In the genomic region with DNA sequence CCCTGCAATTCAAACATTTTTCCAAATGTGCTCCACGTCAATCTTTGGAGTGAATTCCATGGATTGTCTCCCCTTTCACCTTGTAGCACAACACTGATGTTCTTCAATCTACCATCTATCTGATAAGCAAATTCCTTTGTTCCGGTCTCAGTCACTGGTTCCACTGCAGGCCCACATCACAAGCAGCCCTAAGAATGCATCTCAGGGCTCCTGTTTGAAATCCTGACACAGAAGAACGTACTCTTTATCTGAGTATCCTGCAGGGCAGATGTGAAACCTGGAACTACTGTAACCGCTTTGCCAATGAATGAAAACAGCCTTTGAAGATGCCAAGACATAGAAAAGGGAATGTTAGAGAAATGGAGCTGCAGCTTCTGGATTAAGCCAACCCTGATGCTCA, we compare ENCODE assay signal across 25 cellular contexts.
DNase-seq lines count a peak whose midpoint lies in the region; ATAC-seq, FAIRE-seq and TF ChIP-seq lines count a peak whose summit lies in the region.
"Had no signal": no experiment of that assay in that cellular context is flagged by ENCODE, and none has a peak within 500 bp of the region (broad histone marks: within the 10 kb centered on the region; RNA-seq: fewer than 3 reads in every experiment).

No MANE protein-coding gene starts in this region.

- peak overlapping the region; percentile 77 for H3K27ac Mint-ChIP-seq in T-helper 2 cell treated with Interferon-gamma antibody and Interleukin-4, amounts not matched to agents 5 μg/mL and 100 μg/mL, for 36 hours
- peak overlapping the region; percentile 48 for H3K27ac Mint-ChIP-seq in stimulated activated effector memory CD8-positive, alpha-beta T cell treated with anti-CD3 and anti-CD28 coated beads, Interleukin-12 subunit alpha, Interleukin-12 subunit beta, amount 100 ng/mL, for 72 hours
- H3K27ac Mint-ChIP-seq: CD14-positive monocyte had no signal

- peaks cover 15 to 39% of the 10 kb centered on the region in 2 experiments for H3K36me3 ChIP-seq in HepG2 (replicated peaks in 1 of 2; ENCODE audit: control insufficient read depth in 1 of 2, insufficient read depth in 2 of 2, low read length in 2 of 2)
- H3K36me3 ChIP-seq in right lobe of liver = no peaks in the 10 kb centered on the region
- H3K36me3 ChIP-seq in hepatocyte (replicated peaks; ENCODE audit: insufficient read depth, low read depth) = no peaks in the 10 kb centered on the region

- H3K4me2 ChIP-seq in HepG2 (ENCODE audit: low read depth, low read length) (no peak overlapping the region), hepatocyte (peak overlapping the region; percentile 23)

- POLR2A ChIA-PET in HepG2 (lab: Yijun Ruan, JAX) = no interaction called here

- peaks cover 59% of the 10 kb centered on the region for H3K4me1 Mint-ChIP-seq in T-helper 2 cell treated with Interferon-gamma antibody and Interleukin-4, amounts not matched to agents 5 μg/mL and 100 μg/mL, for 36 hours (ENCODE audit: low read depth)
- peaks cover 54% of the 10 kb centered on the region for H3K4me1 Mint-ChIP-seq in stimulated activated effector memory CD8-positive, alpha-beta T cell treated with anti-CD3 and anti-CD28 coated beads, Interleukin-12 subunit alpha, Interleukin-12 subunit beta, amount 100 ng/mL, for 72 hours
- H3K4me1 Mint-ChIP-seq: CD14-positive monocyte had no signal

- no TSS peak for BruUV-seq in HepG2 (replicated peaks; lab: Mats Ljungman, UMichigan)

- H3K9me3 Mint-ChIP-seq in T-helper 2 cell treated with Interferon-gamma antibody and Interleukin-4, amounts not matched to agents 5 μg/mL and 100 μg/mL, for 36 hours = no peaks in the 10 kb centered on the region
- peaks cover 3% of the 10 kb centered on the region for H3K9me3 Mint-ChIP-seq in stimulated activated effector memory CD8-positive, alpha-beta T cell treated with anti-CD3 and anti-CD28 coated beads, Interleukin-12 subunit alpha, Interleukin-12 subunit beta, amount 100 ng/mL, for 72 hours
- H3K9me3 Mint-ChIP-seq: CD14-positive monocyte had no signal

- H3K27me3 ChIP-seq in HepG2 (ENCODE audit: control insufficient read depth in 1 of 2, insufficient read depth in 2 of 2, low read length in 2 of 2) (no peaks in the 10 kb centered on the region), right lobe of liver (no peaks in the 10 kb centered on the region), hepatocyte (no peaks in the 10 kb centered on the region)

- no peak for TF ChIP-seq RAD21 in HepG2 (CRISPR knock-in tag; IDR thresholded peaks at IDR 0.05)

- H2AFZ ChIP-seq in HepG2 (ENCODE audit: low read length) (no peak overlapping the region), hepatocyte (no peak overlapping the region)

- ATAC-seq in HepG2 (no peak), right lobe of liver (no peak)
- ATAC-seq in stimulated activated effector memory CD8-positive, alpha-beta T cell treated with anti-CD3 and anti-CD28 coated beads, Interleukin-12 subunit alpha, Interleukin-12 subunit beta, amount 100 ng/mL, for 72 hours = no peak
- ATAC-seq: sciatic nerve had no signal

- no peaks in the 10 kb centered on the region; the same call in 1 of the 2 replicates for H4K20me1 ChIP-seq in HepG2 (ENCODE audit: insufficient read depth, low read length)
- no peaks in the 10 kb centered on the region for H4K20me1 ChIP-seq in hepatocyte (ENCODE audit: insufficient read depth, poor library complexity, severe bottlenecking)

- CTCF ChIA-PET in HepG2 (lab: Yijun Ruan, JAX; ENCODE audit: low intra/inter-chr PET ratio, low total read pairs) = no interaction called here

- intact Hi-C loops in HepG2 (cut with micrococcal nuclease; ENCODE audit: unreplicated experiment) = no loop called here
- intact Hi-C loops in right lobe of liver (cut with DNase I) = no loop called here

- H3K9me3 ChIP-seq in HepG2 (ENCODE audit: low read length) = no peaks in the 10 kb centered on the region
- H3K9me3 ChIP-seq in right lobe of liver = no peaks in the 10 kb centered on the region
- H3K9me3 ChIP-seq in hepatocyte (ENCODE audit: low read depth) = no peaks in the 10 kb centered on the region

- DNase-seq in T-helper 2 cell treated with Interferon-gamma antibody and Interleukin-4, amounts not matched to agents 5 μg/mL and 100 μg/mL, for 36 hours (ENCODE audit: low spot score) = no peak
- no peak for DNase-seq in T-helper 2 cell
- DNase-seq in HepG2 (ENCODE audit: low spot score) = no peak
- no peak for DNase-seq in right lobe of liver
- no peak for DNase-seq in hepatocyte (ENCODE audit: low spot score)
- DNase-seq in stimulated activated effector memory CD8-positive, alpha-beta T cell treated with anti-CD3 and anti-CD28 coated beads, Interleukin-12 subunit alpha, Interleukin-12 subunit beta, amount 100 ng/mL, for 72 hours (ENCODE audit: low spot score in 2 of 2) = peak in 1 of 2 donors; percentile 50
- no peak for DNase-seq in SW 1271 (lab: John Stamatoyannopoulos, UW)
- no peak for DNase-seq in NOMO-1 (lab: John Stamatoyannopoulos, UW; ENCODE audit: unreplicated experiment in 2 of 2)
- DNase-seq: 8988T; activated gamma-delta T cell; Calu3; effector memory CD4-positive, alpha-beta T cell; erythroblast; KBM-7; NCI-H1417 treated with DMSO at 0.1 percent for 48 hours; NCI-H2081; NCI-H226; NCI-H748 treated with DMSO at 0.1 percent for 48 hours; RPMI8226; stimulated activated naive CD4-positive, alpha-beta T cell treated with Interleukin-2 at 50 U/mL for 16 hours had no signal

- TF ChIP-seq CTCF in HepG2 (CRISPR knock-in tag; IDR thresholded peaks at IDR 0.05) (no peak), right lobe of liver (IDR thresholded peaks at IDR 0.05) (no peak), hepatocyte (IDR thresholded peaks at IDR 0.05; ENCODE audit: poor library complexity) (no peak)

- H3K4me1 ChIP-seq in HepG2 (ENCODE audit: insufficient read depth, low read length) = peaks cover 19% of the 10 kb centered on the region
- peaks cover 0 to 13% (median 0%) of the 10 kb centered on the region in 4 donors for H3K4me1 ChIP-seq in right lobe of liver
- peaks cover 11% of the 10 kb centered on the region for H3K4me1 ChIP-seq in hepatocyte (ENCODE audit: insufficient read depth)

- FAIRE-seq in HepG2 (lab: Jason Lieb, UNC) = no peak
- FAIRE-seq: GM12878 had no signal

- H3K4me3 ChIP-seq in HepG2 (replicated peaks in 1 of 3; ENCODE audit: insufficient read depth in 1 of 3, low read depth in 2 of 3, low read length in 3 of 3) (no peak overlapping the region), right lobe of liver (no peak overlapping the region), hepatocyte (no peak overlapping the region)
- H3K4me3 ChIP-seq: coronary artery, GM12878, lung had no signal

- 86% methylated on average over 4 of the region's 4 CpGs for WGBS in HepG2 (ENCODE audit: low lambda C conversion rate)
- 97% methylated on average over 4 of the region's 4 CpGs for WGBS in right lobe of liver (ENCODE audit: insufficient coverage, low coverage, low lambda C conversion rate, missing lambda C conversion rate)
- WGBS in hepatocyte (ENCODE audit: low lambda C conversion rate, missing lambda C conversion rate) = 52% methylated on average over 4 of the region's 4 CpGs

- peak overlapping the region; percentile 39 for H3K4me3 Mint-ChIP-seq in T-helper 2 cell treated with Interferon-gamma antibody and Interleukin-4, amounts not matched to agents 5 μg/mL and 100 μg/mL, for 36 hours
- no peak overlapping the region for H3K4me3 Mint-ChIP-seq in stimulated activated effector memory CD8-positive, alpha-beta T cell treated with anti-CD3 and anti-CD28 coated beads, Interleukin-12 subunit alpha, Interleukin-12 subunit beta, amount 100 ng/mL, for 72 hours
- H3K4me3 Mint-ChIP-seq: CD14-positive monocyte had no signal

- H3K79me2 ChIP-seq in HepG2 (ENCODE audit: insufficient read depth, low read length) = peaks cover 21% of the 10 kb centered on the region
- peaks cover 45% of the 10 kb centered on the region for H3K79me2 ChIP-seq in hepatocyte

- H3K27ac ChIP-seq in HepG2 (ENCODE audit: extremely low read length, insufficient read depth, low read length) (no peak overlapping the region), right lobe of liver (no peak overlapping the region), hepatocyte (peak overlapping the region; percentile 81)
- H3K27ac ChIP-seq: coronary artery had no signal

- TF ChIP-seq EP300 in HepG2 (IDR thresholded peaks at IDR 0.05; ENCODE audit: low read depth in 2 of 2, low read length in 2 of 2) (no peak), HepG2 (CRISPR knock-in tag; IDR thresholded peaks at IDR 0.05; ENCODE audit: borderline replicate concordance) (no peak)

- H3K27me3 Mint-ChIP-seq in T-helper 2 cell treated with Interferon-gamma antibody and Interleukin-4, amounts not matched to agents 5 μg/mL and 100 μg/mL, for 36 hours (ENCODE audit: low read depth) = no peaks in the 10 kb centered on the region

- no peak for TF ChIP-seq POLR2A in HepG2 (IDR thresholded peaks at IDR 0.05; ENCODE audit: insufficient read depth in 1 of 2, low read depth in 2 of 2, low read length in 2 of 2)
- no peak for TF ChIP-seq POLR2A in right lobe of liver (IDR thresholded peaks at IDR 0.05)

- no peak overlapping the region for H3K9ac ChIP-seq in HepG2 (ENCODE audit: insufficient read depth, low read depth, low read length)

- H3K36me3 Mint-ChIP-seq in T-helper 2 cell treated with Interferon-gamma antibody and Interleukin-4, amounts not matched to agents 5 μg/mL and 100 μg/mL, for 36 hours (ENCODE audit: low read depth) = peaks cover 32% of the 10 kb centered on the region
- H3K36me3 Mint-ChIP-seq in stimulated activated effector memory CD8-positive, alpha-beta T cell treated with anti-CD3 and anti-CD28 coated beads, Interleukin-12 subunit alpha, Interleukin-12 subunit beta, amount 100 ng/mL, for 72 hours = peaks cover 57% of the 10 kb centered on the region
- H3K36me3 Mint-ChIP-seq: CD14-positive monocyte had no signal

- in situ Hi-C loops in HepG2 (cut with HindIII; ENCODE audit: extremely low pct_ligation_motif_present, low pct_unique_long_range_greater_than_20kb) = no loop called here

- H3K9me2 ChIP-seq in hepatocyte (replicated peaks; ENCODE audit: insufficient read depth) = no peaks in the 10 kb centered on the region

TF ChIP-seq in HepG2, 621 proteins besides CTCF, POLR2A, EP300 and RAD21:
- TF ChIP-seq, protein P1, sequence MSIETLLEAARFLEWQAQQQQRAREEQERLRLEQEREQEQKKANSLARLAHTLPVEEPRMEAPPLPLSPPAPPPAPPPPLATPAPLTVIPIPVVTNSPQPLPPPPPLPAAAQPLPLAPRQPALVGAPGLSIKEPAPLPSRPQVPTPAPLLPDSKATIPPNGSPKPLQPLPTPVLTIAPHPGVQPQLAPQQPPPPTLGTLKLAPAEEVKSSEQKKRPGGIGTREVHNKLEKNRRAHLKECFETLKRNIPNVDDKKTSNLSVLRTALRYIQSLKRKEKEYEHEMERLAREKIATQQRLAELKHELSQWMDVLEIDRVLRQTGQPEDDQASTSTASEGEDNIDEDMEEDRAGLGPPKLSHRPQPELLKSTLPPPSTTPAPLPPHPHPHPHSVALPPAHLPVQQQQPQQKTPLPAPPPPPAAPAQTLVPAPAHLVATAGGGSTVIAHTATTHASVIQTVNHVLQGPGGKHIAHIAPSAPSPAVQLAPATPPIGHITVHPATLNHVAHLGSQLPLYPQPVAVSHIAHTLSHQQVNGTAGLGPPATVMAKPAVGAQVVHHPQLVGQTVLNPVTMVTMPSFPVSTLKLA (IDR thresholded peaks at IDR 0.05) = no peak
- peak; percentile 14 for TF ChIP-seq RBM22 (optimal IDR thresholded peaks at IDR 0.05; ENCODE audit: low read length)
